ENCODE assay signal across 7 cellular contexts in the genomic region with DNA sequence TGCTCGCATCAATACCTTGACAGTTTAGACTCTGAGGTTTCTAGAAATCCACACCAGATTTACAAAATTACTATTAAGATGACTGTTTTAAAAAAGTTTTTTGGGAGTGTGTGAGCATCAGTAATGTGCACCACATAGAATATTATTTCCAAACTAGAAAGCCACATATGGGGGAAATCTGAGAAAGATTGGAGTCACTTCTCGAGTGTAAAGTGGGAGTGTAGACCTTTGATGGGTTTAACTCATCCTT. TPM values are rescaled to one million over a fixed set of nuclear protein-coding genes. Genes with fewer than 3 reads are reported as not detected.
DNase-seq lines count a peak whose midpoint lies in the region; ATAC-seq, FAIRE-seq and TF ChIP-seq lines count a peak whose summit lies in the region.

No MANE protein-coding gene starts in this region.

- H3K36me3 ChIP-seq in ES-I3 (ENCODE audit: insufficient read depth, low read length) (no peaks in the 10 kb centered on the region), pancreas (no peaks in the 10 kb centered on the region)

- 40 to 45% methylated on average over 2 of the region's 2 CpGs for WGBS in pancreas, 2 donors

- H3K9ac ChIP-seq in ES-I3 (ENCODE audit: low read depth, low read length) = peak overlapping the region; percentile 83; the same call in 1 of the 2 replicates

- peaks cover 5% of the 10 kb centered on the region; the same call in 1 of the 2 replicates for H3K4me1 ChIP-seq in ES-I3 (ENCODE audit: insufficient read depth, low read length)
- H3K4me1 ChIP-seq in pancreas = peaks cover 0 to 5% (median 5%) of the 10 kb centered on the region in 3 donors

- peak overlapping the region; percentile 59 for H3K4me3 ChIP-seq in Jurkat, Clone E6-1 (ENCODE audit: low read length)
- H3K4me3 ChIP-seq in dorsolateral prefrontal cortex (peak overlapping the region; percentile 59 to 90 (median 76)), pancreas (peak overlapping the region in 3 of 4 donors; percentile 46 to 75 (median 73))

- ATAC-seq in pancreas = no peak
- ATAC-seq in HG02852 (IDR thresholded peaks at IDR 0.05; ENCODE audit: unreplicated experiment) = no peak
- no peak for ATAC-seq in HG03095 (IDR thresholded peaks at IDR 0.05; ENCODE audit: unreplicated experiment)

- intact Hi-C loops in dorsolateral prefrontal cortex (cut with DNase I) (loop anchor here in 1 of 2 donors (2.0 kb wide), 1 partner anchor 81 kb away; the partner anchor contains the start of gene CCDC30), pancreas (cut with DNase I) (no loop called here)

- TF ChIP-seq CTCF in dorsolateral prefrontal cortex (IDR thresholded peaks at IDR 0.05 in 54 of 56, conservative IDR thresholded peaks at IDR 0.05 in 2 of 56; ENCODE audit: low read depth in 1 of 56, partially characterized antibody in 56 of 56) = no peak
- TF ChIP-seq CTCF in pancreas (IDR thresholded peaks at IDR 0.05) = no peak

- H3K9me3 ChIP-seq in ES-I3 (ENCODE audit: control insufficient read depth, insufficient read depth, low read length) (no peaks in the 10 kb centered on the region), pancreas (no peaks in the 10 kb centered on the region)

- FAIRE-seq in pancreas (lab: Jason Lieb, UNC) = no peak

- peak overlapping the region in 2 of 59 donors; percentile 64 to 75 for H3K27ac ChIP-seq in dorsolateral prefrontal cortex
- H3K27ac ChIP-seq in pancreas = no peak overlapping the region
- no peak overlapping the region for H3K27ac ChIP-seq in caudate nucleus (ENCODE audit: low read depth, low read length)

- DNase-seq in Jurkat, Clone E6-1 (ENCODE audit: low read depth, low spot score) = no peak
- DNase-seq in dorsolateral prefrontal cortex (no peak), pancreas (no peak), caudate nucleus (lab: John Stamatoyannopoulos, UW) (no peak)

- H3K27me3 ChIP-seq in dorsolateral prefrontal cortex (no peaks in the 10 kb centered on the region), pancreas (no peaks in the 10 kb centered on the region)

RNA-seq across cellular contexts. Expression of gene RIMKLA, which starts 0.8 kb away (rescaled TPM):
- 9.5 TPM for polyA plus RNA-seq in Jurkat, Clone E6-1 (2012; ENCODE audit: insufficient read depth, insufficient read length)
- total RNA-seq in dorsolateral prefrontal cortex (10 to 100 TPM; 10.3 to 57.9 (median 33.5) TPM), pancreas (1 to 10 TPM; 1.2 to 2.6 (median 2.1) TPM)
- polyA plus RNA-seq in pancreas = under 1 TPM; 0.27 to 0.47 TPM

RNA-seq across cellular contexts. Expression of gene FOXJ3, which starts 46.3 kb away (rescaled TPM):
- polyA plus RNA-seq in Jurkat, Clone E6-1 (2012; ENCODE audit: insufficient read depth, insufficient read length) = 18.5 TPM
- total RNA-seq in dorsolateral prefrontal cortex (10 to 100 TPM; 58.3 to 97.9 (median 76.4) TPM), pancreas (10 to 100 TPM; 18.6 to 25.5 (median 22.5) TPM)
- polyA plus RNA-seq in pancreas = 10 to 100 TPM in 1 of 2 donors, 1 to 10 TPM in 1; 6.8 to 14.4 TPM
